18 cellular contexts compared by ENCODE assay signal in genomic region chr17:62058611-62059010, GRCh38.
"Had no signal": no experiment of that assay in that cellular context is flagged by ENCODE, and none has a peak within 500 bp of the region (broad histone marks: within the 10 kb centered on the region; RNA-seq: fewer than 3 reads in every experiment).

No MANE protein-coding gene starts in this region.

- H3K27me3 ChIP-seq: esophagus squamous epithelium, foreskin keratinocyte, neutrophil, right atrium auricular region had no signal

- H3K27ac Mint-ChIP-seq: T-helper 2 cell treated with Interferon-gamma antibody and Interleukin-4, amounts not matched to agents 5 μg/mL and 100 μg/mL, for 36 hours had no signal

- H3K9me3 ChIP-seq: esophagus squamous epithelium, lower lobe of right lung, neutrophil, right atrium auricular region had no signal

- H3K9me3 Mint-ChIP-seq: T-helper 2 cell treated with Interferon-gamma antibody and Interleukin-4, amounts not matched to agents 5 μg/mL and 100 μg/mL, for 36 hours had no signal

- H3K27ac ChIP-seq: esophagus squamous epithelium, foreskin keratinocyte, lower lobe of right lung, right atrium auricular region had no signal

- ATAC-seq: activated CD4-positive, CD25-positive, alpha-beta regulatory T cell treated with anti-CD3 and anti-CD28 coated beads, Interleukin-2, amount 50 U/mL, for 24 hours; foreskin keratinocyte; left colon; lower lobe of right lung; stimulated activated naive CD8-positive, alpha-beta T cell treated with anti-CD3 and anti-CD28 coated beads, Interleukin-15, Interleukin-2, amounts not matched to agents 100 U/mL and 50 U/mL, for 24 hours had no signal

- H3K4me3 Mint-ChIP-seq: T-helper 2 cell treated with Interferon-gamma antibody and Interleukin-4, amounts not matched to agents 5 μg/mL and 100 μg/mL, for 36 hours had no signal

- DNase-seq: activated naive CD4-positive, alpha-beta T cell treated with Interleukin-2 at 50 U/mL for 16 hours; central memory CD4-positive, alpha-beta T cell; effector CD4-positive, alpha-beta T cell; esophagus squamous epithelium; foreskin keratinocyte; left colon; lower lobe of right lung; small intestine; stimulated activated CD4-positive, alpha-beta T cell treated with anti-CD3 and anti-CD28 coated beads, Interleukin-4, amount 100 ng/mL, for 4 hours; stimulated activated CD8-positive, alpha-beta memory T cell treated with anti-CD3 and anti-CD28 coated beads, Interleukin-4, amount 100 ng/mL, for 48 hours; stimulated activated naive CD8-positive, alpha-beta T cell treated with anti-CD3 and anti-CD28 coated beads, Interleukin-15, Interleukin-2, amounts not matched to agents 100 U/mL and 50 U/mL, for 24 hours; SW 1271; trophoblast cell had no signal

- H3K4me3 ChIP-seq: coronary artery, esophagus squamous epithelium, lower lobe of right lung, right atrium auricular region had no signal
